Comparison of ENCODE assay signal across 26 cellular contexts in the genomic region with DNA sequence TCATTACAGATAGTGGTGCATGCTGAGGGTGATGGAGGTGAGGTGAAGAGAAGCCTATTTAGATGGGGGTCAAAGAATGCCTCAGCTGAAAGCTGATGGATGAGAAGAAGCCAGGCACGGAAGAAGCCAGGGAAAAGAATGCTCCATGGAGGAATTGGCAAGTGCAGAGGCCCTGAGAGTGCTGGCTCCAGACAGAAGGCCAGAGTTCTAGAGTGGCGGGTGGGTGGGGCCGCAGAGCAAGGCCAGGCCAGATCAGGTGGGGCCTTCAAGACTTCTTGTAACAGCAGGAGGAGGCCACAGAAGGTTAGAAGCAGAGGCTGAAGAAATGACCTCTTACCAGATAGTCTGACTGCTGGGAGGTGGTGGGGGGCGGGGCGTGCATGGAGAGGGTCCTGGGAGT. TPM values are rescaled to one million over a fixed set of nuclear protein-coding genes. Genes with fewer than 3 reads are reported as not detected.
DNase-seq lines count a peak whose midpoint lies in the region; ATAC-seq, FAIRE-seq and TF ChIP-seq lines count a peak whose summit lies in the region.
"Had no signal": no experiment of that assay in that cellular context is flagged by ENCODE, and none has a peak within 500 bp of the region (broad histone marks: within the 10 kb centered on the region; RNA-seq: fewer than 3 reads in every experiment).

No MANE protein-coding gene starts in this region.

- H3K9me3 ChIP-seq in Loucy (ENCODE audit: insufficient read depth, low read depth, low read length), result no peaks in the 10 kb centered on the region
- H3K9me3 ChIP-seq in body of pancreas, result no peaks in the 10 kb centered on the region
- no peaks in the 10 kb centered on the region for H3K9me3 ChIP-seq in small intestine (ENCODE audit: control insufficient read depth, low read depth)

- H3K27ac ChIP-seq in C4-2B (peak overlapping the region; percentile 67), body of pancreas (peak overlapping the region in 2 of 4 donors; percentile 18 to 20), small intestine (ENCODE audit: low read depth in 1 of 2, low read length in 1 of 2) (peak overlapping the region in 1 of 2 donors; percentile 9)
- H3K27ac ChIP-seq: GM23248, RWPE1 had no signal

- H3K4me1 ChIP-seq in Loucy (ENCODE audit: insufficient read depth, low read length, poor library complexity, severe bottlenecking) (peaks cover 94% of the 10 kb centered on the region), body of pancreas (peaks cover 64% of the 10 kb centered on the region), small intestine (ENCODE audit: control insufficient read depth in 2 of 2, insufficient read depth in 1 of 2, low read depth in 1 of 2, low read length in 1 of 2) (peaks cover 0 to 16% of the 10 kb centered on the region in 2 donors)

- DNase-seq in body of pancreas, result peak in 3 of 4 donors; percentile 26 to 68 (median 29)
- peak; percentile 34 for DNase-seq in small intestine
- no peak for DNase-seq in activated CD8-positive, alpha-beta memory T cell treated with anti-CD3 and anti-CD28 coated beads, Interleukin-2, amount 50 U/mL, for 4 hours
- DNase-seq in COR-L47 (lab: John Stamatoyannopoulos, UW), result no peak
- DNase-seq: 8988T; ACHN; CD4-positive, CD25-positive, alpha-beta regulatory T cell; DMS53; GM23248; H7; KG1; NCI-H1048; NCI-H1417; NCI-H1694; NCI-H2029 treated with DMSO at 0.1 percent for 48 hours; NCI-H446 treated with DMSO at 0.1 percent for 48 hours; NCI-H526; NCI-H82; NK-92 treated with Interleukin-12 subunit alpha and Interleukin-12 subunit beta, amount 100 ng/mL, for 24 hours; SHP77 treated with DMSO at 0.1 percent for 48 hours had no signal

- TF ChIP-seq CTCF in C4-2B (conservative IDR thresholded peaks at IDR 0.05) (no peak), Loucy (conservative IDR thresholded peaks at IDR 0.05; ENCODE audit: low read length) (no peak), body of pancreas (IDR thresholded peaks at IDR 0.05) (no peak)

- H3K9ac ChIP-seq in Loucy (ENCODE audit: low read depth, low read length, poor library complexity, severe bottlenecking), result no peak overlapping the region
- H3K9ac ChIP-seq: GM23248 had no signal

- no peak for FAIRE-seq in small intestine (lab: Jason Lieb, UNC)
- FAIRE-seq: G401.6 had no signal

- H3K27me3 ChIP-seq in Loucy (ENCODE audit: insufficient read depth, low read length, poor library complexity, severe bottlenecking) (no peaks in the 10 kb centered on the region), body of pancreas (no peaks in the 10 kb centered on the region), small intestine (ENCODE audit: control insufficient read depth in 2 of 2, insufficient read depth in 2 of 2, low read length in 2 of 2) (no peaks in the 10 kb centered on the region)

- no peaks in the 10 kb centered on the region for H4K20me1 ChIP-seq in Loucy (ENCODE audit: insufficient read depth, low read length, poor library complexity, severe bottlenecking)

- peak overlapping the region; percentile 66 for H3K4me2 ChIP-seq in Loucy (ENCODE audit: low read depth, low read length, poor library complexity, severe bottlenecking)

- no peaks in the 10 kb centered on the region for H3K9me2 ChIP-seq in Loucy (replicated peaks; ENCODE audit: low read depth, low read length)

- no peak for ATAC-seq in body of pancreas
- ATAC-seq in GM19395 (IDR thresholded peaks at IDR 0.05; ENCODE audit: unreplicated experiment), result no peak
- ATAC-seq: Panc1 had no signal

- H3K4me3 ChIP-seq in Loucy (ENCODE audit: low read length, poor library complexity, severe bottlenecking) (no peak overlapping the region), body of pancreas (no peak overlapping the region), small intestine (ENCODE audit: low read depth in 1 of 2, low read length in 2 of 2) (no peak overlapping the region)
- H3K4me3 ChIP-seq: GM23248 had no signal

- H3F3A ChIP-seq in Loucy (ENCODE audit: low read depth), result no peaks in the 10 kb centered on the region

- no peak for TF ChIP-seq POLR2A in body of pancreas (IDR thresholded peaks at IDR 0.05)

- intact Hi-C loops in body of pancreas (cut with DNase I), result loop anchor here (10.0 kb wide), 1 partner anchor 104 kb away; no protein-coding TSS in a partner anchor

- no peak overlapping the region for H2AFZ ChIP-seq in Loucy (ENCODE audit: low read length)
- H2AFZ ChIP-seq: GM23248 had no signal

- WGBS in body of pancreas, 2 donors, result 47 to 86% methylated on average over 5 of the region's 5 CpGs
- WGBS in small intestine, 3 donors, result 58 to 84% (median 69%) methylated on average over 5 of the region's 5 CpGs

- peaks cover 36% of the 10 kb centered on the region; the same call in 1 of the 2 replicates for H3K79me2 ChIP-seq in Loucy (ENCODE audit: insufficient read depth, low read length)

- H3K36me3 ChIP-seq in Loucy (ENCODE audit: insufficient read depth, low read length) (no peaks in the 10 kb centered on the region), body of pancreas (replicated peaks in 1 of 2; ENCODE audit: insufficient read depth in 1 of 2, low read depth in 2 of 2) (peaks cover 0 to 3% of the 10 kb centered on the region in 2 donors), small intestine (ENCODE audit: control insufficient read depth in 2 of 2, insufficient read depth in 2 of 2, low read length in 2 of 2) (no peaks in the 10 kb centered on the region)

RNA-seq across cellular contexts. Expression of gene EEPD1, which starts 7.3 kb away (rescaled TPM):
- 10 to 100 TPM; 13.5 to 24.1 TPM for total RNA-seq in body of pancreas
- 100 to 1,000 TPM in 2 of 3 donors, 10 to 100 TPM in 1; 18.3 to 175 (median 154) TPM for polyA plus RNA-seq in small intestine

Comparison
In these comparisons a context has a peak if more than half of its experiments do, and no peak if none do; other contexts are left out.
1. DNase-seq: peak in body of pancreas (3 of 4) and small intestine (single experiment); none in activated CD8-positive, alpha-beta memory T cell treated with anti-CD3 and anti-CD28 coated beads, Interleukin-2, amount 50 U/mL, for 4 hours (single experiment) and COR-L47 (single experiment).